Comparison of ENCODE assay signal across 2 cellular contexts in the genomic region with DNA sequence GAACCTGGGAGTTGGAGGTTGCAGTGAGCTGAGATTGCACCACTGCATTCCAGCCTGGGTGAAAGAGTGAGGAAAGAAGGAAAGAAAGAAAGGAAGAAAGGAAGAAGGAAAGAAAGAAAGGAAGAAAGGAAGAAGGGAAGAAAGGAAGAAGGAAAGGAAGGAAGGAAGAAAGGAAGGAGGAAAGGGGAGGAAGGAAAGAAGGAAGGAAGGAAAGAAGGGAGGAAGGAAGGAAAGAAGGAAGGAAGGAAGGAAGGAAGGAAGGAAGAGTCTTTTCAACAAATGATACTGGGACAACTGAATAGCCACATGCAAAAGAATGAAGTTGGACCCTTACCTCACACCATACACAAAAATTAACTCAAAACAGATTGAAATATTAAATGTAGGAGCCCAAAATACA. TPM values are rescaled to one million over a fixed set of nuclear protein-coding genes. Genes with fewer than 3 reads are reported as not detected.
DNase-seq lines count a peak whose midpoint lies in the region; ATAC-seq, FAIRE-seq and TF ChIP-seq lines count a peak whose summit lies in the region.
"Not testable (repeated sequence)": the region's sequence is repeated elsewhere in the genome, so short reads cannot be mapped to it uniquely, and the experiment has no call there.

No MANE protein-coding gene starts in this region.

- not testable (repeated sequence) for H4K20me1 ChIP-seq in K562 (replicated peaks; ENCODE audit: control insufficient read depth, insufficient read depth, low read length)

- not testable (repeated sequence) for BruUV-seq in K562 (replicated peaks; lab: Mats Ljungman, UMichigan)

- not testable (repeated sequence) for H3K27ac ChIP-seq in HEK293 (ENCODE audit: extremely low read depth, low read depth, low read length); K562 (ENCODE audit: extremely low read depth, low read depth, low read length)

- not testable (repeated sequence) for ATAC-seq in K562

- not testable (repeated sequence) for TF ChIP-seq CTCF in HEK293 (tag by site-specific recombination; IDR thresholded peaks at IDR 0.05); K562 (IDR thresholded peaks at IDR 0.05 in 2 of 3, conservative IDR thresholded peaks at IDR 0.05 in 1 of 3; ENCODE audit: insufficient read depth in 2 of 3, low read depth in 1 of 3, low read length in 3 of 3)

- intact Hi-C loops in K562 (cut with micrococcal nuclease): not testable (repeated sequence)

- H3K36me3 ChIP-seq in HEK293 (ENCODE audit: control insufficient read depth in 2 of 2, insufficient read depth in 1 of 2, low read length in 2 of 2); K562 (ENCODE audit: control insufficient read depth, insufficient read depth, low read length): not testable (repeated sequence)

- TF ChIP-seq POLR2A in K562 (conservative IDR thresholded peaks at IDR 0.05): not testable (repeated sequence)

- not testable (repeated sequence) for DNase-seq in K562 (ENCODE audit: extremely low read depth in 1 of 4, low spot score in 3 of 4)

- not testable (repeated sequence) for H3K9me1 ChIP-seq in K562 (ENCODE audit: control insufficient read depth, insufficient read depth, low read length)

- TF ChIP-seq RAD21 in K562 (CRISPR knock-in tag; conservative IDR thresholded peaks at IDR 0.05 in 1 of 2, IDR thresholded peaks at IDR 0.05 in 1 of 2): not testable (repeated sequence)

- H3K27me3 ChIP-seq in K562 (ENCODE audit: control insufficient read depth in 2 of 2, insufficient read depth in 2 of 2, low read length in 2 of 2): not testable (repeated sequence)

- in situ Hi-C loops in K562 (cut with MboI): not testable (repeated sequence)

- not testable (repeated sequence) for H3K79me2 ChIP-seq in K562 (ENCODE audit: control insufficient read depth, insufficient read depth, low read length)

- H3K9ac ChIP-seq in K562 (ENCODE audit: insufficient read depth in 1 of 2, low read depth in 2 of 2, low read length in 2 of 2): not testable (repeated sequence)

- H3K4me2 ChIP-seq in K562 (ENCODE audit: insufficient read depth, low read length): not testable (repeated sequence)

- POLR2A ChIA-PET in HEK293 (lab: Yijun Ruan, JAX); K562 (lab: Yijun Ruan, JAX): not testable (repeated sequence)

- not testable (repeated sequence) for TF ChIP-seq EP300 in K562 (IDR thresholded peaks at IDR 0.05; ENCODE audit: low read length)

- H3K9me3 ChIP-seq in HEK293 (ENCODE audit: control insufficient read depth, insufficient read depth, low read depth, low read length); K562 (replicated peaks; ENCODE audit: control insufficient read depth, insufficient read depth, low read depth, low read length): not testable (repeated sequence)

- peak; percentile 23 for FAIRE-seq in K562 (lab: Jason Lieb, UNC)

- CTCF ChIA-PET in HEK293 (lab: Yijun Ruan, JAX): interaction anchor here (1.5 kb wide), 1 partner anchor 9 kb away, joined by 3 read pairs; no protein-coding TSS in a partner anchor
- CTCF ChIA-PET in K562 (lab: Yijun Ruan, JAX; ENCODE audit: low intra/inter-chr PET ratio): not testable (repeated sequence)

- H3K4me1 ChIP-seq in HEK293 (ENCODE audit: control insufficient read depth, insufficient read depth, low read length); K562 (replicated peaks in 1 of 2; ENCODE audit: control insufficient read depth in 2 of 2, insufficient read depth in 2 of 2, low read length in 2 of 2): not testable (repeated sequence)

- not testable (repeated sequence) for H2AFZ ChIP-seq in K562 (ENCODE audit: low read depth, low read length)

- not testable (repeated sequence) for H3K4me3 ChIP-seq in HEK293 (ENCODE audit: low read depth, low read length); K562

TF ChIP-seq in HEK293, 187 proteins besides CTCF, POLR2A, EP300 and RAD21:
- TF ChIP-seq ZNF366 (tag by site-specific recombination; conservative IDR thresholded peaks at IDR 0.05) (peak; percentile 95), PRDM1 (tag by site-specific recombination; IDR thresholded peaks at IDR 0.05) (peak; percentile 78)

TF ChIP-seq in K562, 482 proteins besides CTCF, POLR2A, EP300 and RAD21:
- TF ChIP-seq, protein P1, sequence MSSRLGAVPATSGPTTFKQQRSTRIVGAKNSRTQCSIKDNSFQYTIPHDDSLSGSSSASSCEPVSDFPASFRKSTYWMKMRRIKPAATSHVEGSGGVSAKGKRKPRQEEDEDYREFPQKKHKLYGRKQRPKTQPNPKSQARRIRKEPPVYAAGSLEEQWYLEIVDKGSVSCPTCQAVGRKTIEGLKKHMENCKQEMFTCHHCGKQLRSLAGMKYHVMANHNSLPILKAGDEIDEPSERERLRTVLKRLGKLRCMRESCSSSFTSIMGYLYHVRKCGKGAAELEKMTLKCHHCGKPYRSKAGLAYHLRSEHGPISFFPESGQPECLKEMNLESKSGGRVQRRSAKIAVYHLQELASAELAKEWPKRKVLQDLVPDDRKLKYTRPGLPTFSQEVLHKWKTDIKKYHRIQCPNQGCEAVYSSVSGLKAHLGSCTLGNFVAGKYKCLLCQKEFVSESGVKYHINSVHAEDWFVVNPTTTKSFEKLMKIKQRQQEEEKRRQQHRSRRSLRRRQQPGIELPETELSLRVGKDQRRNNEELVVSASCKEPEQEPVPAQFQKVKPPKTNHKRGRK (tag; IDR thresholded peaks at IDR 0.05): peak; percentile 57; the same call in 1 of the 2 replicates

RNA-seq across cellular contexts. Expression of a gene that starts 56.1 kb away (rescaled TPM):
- total RNA-seq in K562 (2011; cell fraction: chromatin; rRNA removed; ENCODE audit: low replicate concordance): 53.7 and 58.2 TPM in 2 replicates
- 22.3 and 25.7 TPM in 2 replicates for total RNA-seq in K562 (2011; cell fraction: nucleolus; rRNA removed)
- total RNA-seq in K562 (2011; cell fraction: nucleoplasm; rRNA removed): 32.0 and 43.7 TPM in 2 replicates
- total RNA-seq in K562 (2014; rRNA removed) (28.4 and 32.9 TPM in 2 replicates), K562 (2014; rRNA removed; fragmentation: Illumina TruSeq; extraction: Trizol) (42.1 and 52.6 TPM in 2 replicates), K562 (2015; rRNA removed; fragmentation: Illumina TruSeq; extraction: Trizol) (38.3 and 38.6 TPM in 2 replicates), K562 (2021) (69.2 and 76.9 TPM in 2 replicates)
- polyA plus RNA-seq in K562 (2011; rRNA removed) (87.9 and 109 TPM in 2 replicates), K562 (2014; fragmentation: Illumina TruSeq; extraction: Trizol) (59.9 and 73.2 TPM in 2 replicates), K562 (2014; fragmentation: Nextera tagmentation; extraction: Ambion mirVana) (1 to 10 TPM; 8.4 to 9.1 TPM), K562 (2014; rRNA removed) (26.2 and 44.6 TPM in 2 replicates)
- polyA plus RNA-seq in K562 (2011; cell fraction: cytosol; rRNA removed): 32.2 and 62.8 TPM in 2 replicates
- 31.7 and 55.0 TPM in 2 replicates for polyA plus RNA-seq in K562 (2011; cell fraction: nucleus; rRNA removed)
- polyA plus RNA-seq in K562 (2012): 57.6 and 72.6 TPM in 2 replicates
- 126 and 138 TPM in 2 replicates for polyA minus RNA-seq in K562 (2011; rRNA and poly(A)+ RNA removed)
- polyA minus RNA-seq in K562 (2011; cell fraction: cytosol; rRNA and poly(A)+ RNA removed): 34.0 and 62.3 TPM in 2 replicates
- polyA minus RNA-seq in K562 (2011; cell fraction: nucleus; rRNA and poly(A)+ RNA removed): 17.1 and 38.9 TPM in 2 replicates
